ENCODE assay signal across 24 cellular contexts in the genomic region with DNA sequence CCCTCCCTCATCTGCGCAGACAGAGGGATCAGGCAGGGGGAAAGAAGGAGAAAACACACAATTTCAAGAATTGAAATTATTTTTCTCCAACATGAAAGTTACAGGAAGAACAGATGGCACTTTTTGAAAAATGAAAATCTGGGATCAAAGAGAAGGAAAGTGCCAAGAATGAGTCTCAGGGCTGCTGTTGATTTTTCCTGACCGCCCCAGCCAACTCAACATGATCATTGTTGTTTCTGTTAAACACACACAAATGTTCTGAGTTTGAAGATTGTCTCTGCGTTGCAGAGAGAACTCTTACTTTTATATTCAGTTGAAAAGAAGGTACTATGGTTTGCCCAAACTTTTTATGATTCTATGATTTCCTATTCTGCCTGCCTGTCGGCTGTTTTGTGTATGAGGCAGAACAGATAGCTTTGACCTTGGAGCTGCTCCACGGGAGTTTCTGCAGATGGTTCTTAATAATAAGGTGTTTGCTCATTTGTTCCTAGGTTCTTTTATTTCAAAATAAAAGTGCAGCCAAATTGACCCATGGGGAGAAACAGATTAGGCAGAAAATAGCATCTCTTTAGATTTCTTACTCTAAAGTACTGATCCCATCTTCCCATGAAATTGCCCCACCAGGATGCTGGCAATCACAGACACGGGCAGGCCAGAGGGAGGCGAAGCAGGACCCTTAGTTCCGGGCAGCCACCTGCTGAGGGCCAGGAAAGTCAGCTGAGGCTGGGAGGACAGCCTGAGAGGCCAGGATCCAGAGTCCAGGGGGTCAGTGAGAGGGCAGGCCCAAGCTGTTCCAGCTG.
DNase-seq lines count a peak whose midpoint lies in the region; ATAC-seq and TF ChIP-seq lines count a peak whose summit lies in the region.
"Had no signal": no experiment of that assay in that cellular context is flagged by ENCODE, and none has a peak within 500 bp of the region (broad histone marks: within the 10 kb centered on the region; RNA-seq: fewer than 3 reads in every experiment).

No MANE protein-coding gene starts in this region.

- WGBS in endodermal cell (ENCODE audit: insufficient coverage in 1 of 2, insufficient read length in 1 of 2), 2 experiments = 88 to 93% methylated on average over 8 of the region's 8 CpGs
- 33 to 49% methylated on average over 7 to 8 of the region's 8 CpGs for WGBS in testis, 2 donors

- H3K27me3 Mint-ChIP-seq in activated CD8-positive, alpha-beta memory T cell treated with anti-CD3 and anti-CD28 coated beads, Interleukin-2, amount 10 ng/mL, durations not matched to agents 7 days and 5 days = peaks cover 17% of the 10 kb centered on the region
- H3K27me3 Mint-ChIP-seq in endodermal cell (ENCODE audit: insufficient read depth) (peaks cover 4% of the 10 kb centered on the region), nephron progenitor cell (ENCODE audit: low read depth, poor library complexity) (peaks cover 10% of the 10 kb centered on the region)
- H3K27me3 Mint-ChIP-seq in naive thymus-derived CD4-positive, alpha-beta T cell = peaks cover 0 to 9% (median 6%) of the 10 kb centered on the region in 5 donors

- H3K4me1 ChIP-seq in endodermal cell (ENCODE audit: control insufficient read depth, insufficient read depth, low read length) = no peaks in the 10 kb centered on the region
- H3K4me1 ChIP-seq in testis = peaks cover 10% of the 10 kb centered on the region
- H3K4me1 ChIP-seq in naive thymus-derived CD4-positive, alpha-beta T cell (ENCODE audit: control insufficient read depth in 2 of 2, insufficient read depth in 2 of 2, low read length in 2 of 2) = no peaks in the 10 kb centered on the region
- H3K4me1 ChIP-seq: upper lobe of right lung had no signal

- no peak for TF ChIP-seq POLR2A in testis (IDR thresholded peaks at IDR 0.05)

- H3K27me3 ChIP-seq in endodermal cell (ENCODE audit: control insufficient read depth, insufficient read depth, low read length, poor library complexity, severe bottlenecking) (no peaks in the 10 kb centered on the region), testis (no peaks in the 10 kb centered on the region)
- H3K27me3 ChIP-seq in naive thymus-derived CD4-positive, alpha-beta T cell (ENCODE audit: control insufficient read depth in 2 of 2, insufficient read depth in 2 of 2, low read length in 2 of 2) = no peaks in the 10 kb centered on the region
- H3K27me3 ChIP-seq: upper lobe of right lung had no signal

- H3K27ac Mint-ChIP-seq in activated CD8-positive, alpha-beta memory T cell treated with anti-CD3 and anti-CD28 coated beads, Interleukin-2, amount 10 ng/mL, durations not matched to agents 7 days and 5 days = no peak overlapping the region
- H3K27ac Mint-ChIP-seq in endodermal cell (no peak overlapping the region), nephron progenitor cell (peak overlapping the region; percentile 73)
- H3K27ac Mint-ChIP-seq in naive thymus-derived CD4-positive, alpha-beta T cell = no peak overlapping the region
- H3K27ac Mint-ChIP-seq: activated CD4-positive, alpha-beta T cell treated with anti-CD3 and anti-CD28 coated beads, Interleukin-2, amount 10 ng/mL, durations not matched to agents 24 days and 14 days; activated T-helper 1 cell treated with anti-CD3 and anti-CD28 coated beads, Interleukin-12 subunit alpha, Interleukin-12 subunit beta, Interleukin-2, Interleukin-4 antibody, amounts not matched to agents 30 ng/mL and 10 ng/mL and 1 ng/mL, durations not matched to agents 14 hours and 24 hours and 36 hours; CD4-positive, alpha-beta T cell; naive B cell; T-helper 1 cell treated with Interleukin-12 subunit alpha and Interleukin-12 subunit beta and Interleukin-4 antibody, amounts not matched to agents 30 μg/mL and 1 μg/mL, for 36 hours had no signal

- H3K4me1 Mint-ChIP-seq in activated CD8-positive, alpha-beta memory T cell treated with anti-CD3 and anti-CD28 coated beads, Interleukin-2, amount 10 ng/mL, durations not matched to agents 7 days and 5 days = no peaks in the 10 kb centered on the region
- H3K4me1 Mint-ChIP-seq in endodermal cell (no peaks in the 10 kb centered on the region), nephron progenitor cell (peaks cover 79% of the 10 kb centered on the region)
- peaks cover 0 to 7% (median 0%) of the 10 kb centered on the region in 7 donors for H3K4me1 Mint-ChIP-seq in naive thymus-derived CD4-positive, alpha-beta T cell
- H3K4me1 Mint-ChIP-seq: activated CD4-positive, alpha-beta T cell treated with anti-CD3 and anti-CD28 coated beads, Interleukin-2, amount 10 ng/mL, durations not matched to agents 24 days and 14 days; naive B cell had no signal

- H3K9me3 ChIP-seq in endodermal cell (ENCODE audit: control insufficient read depth, low read length) = no peaks in the 10 kb centered on the region
- H3K9me3 ChIP-seq in testis = no peaks in the 10 kb centered on the region
- no peaks in the 10 kb centered on the region for H3K9me3 ChIP-seq in naive thymus-derived CD4-positive, alpha-beta T cell (ENCODE audit: control insufficient read depth in 2 of 3, low read length in 3 of 3)
- H3K9me3 ChIP-seq: upper lobe of right lung had no signal

- no peak for ATAC-seq in activated CD8-positive, alpha-beta memory T cell treated with anti-CD3 and anti-CD28 coated beads, Interleukin-2, amount 10 ng/mL, durations not matched to agents 7 days and 5 days
- ATAC-seq in HG03280 (IDR thresholded peaks at IDR 0.05; ENCODE audit: unreplicated experiment) = no peak
- ATAC-seq in naive thymus-derived CD4-positive, alpha-beta T cell = no peak
- ATAC-seq: upper lobe of right lung had no signal

- POLR2A ChIA-PET in naive thymus-derived CD4-positive, alpha-beta T cell (lab: Charles Lee) = no interaction called here

- no peaks in the 10 kb centered on the region for H3K9me3 Mint-ChIP-seq in activated CD8-positive, alpha-beta memory T cell treated with anti-CD3 and anti-CD28 coated beads, Interleukin-2, amount 10 ng/mL, durations not matched to agents 7 days and 5 days (ENCODE audit: low read depth)
- no peaks in the 10 kb centered on the region for H3K9me3 Mint-ChIP-seq in endodermal cell
- H3K9me3 Mint-ChIP-seq in nephron progenitor cell = peaks cover 19% of the 10 kb centered on the region
- peaks cover 0 to 1% (median 0%) of the 10 kb centered on the region in 11 donors for H3K9me3 Mint-ChIP-seq in naive thymus-derived CD4-positive, alpha-beta T cell
- H3K9me3 Mint-ChIP-seq: activated CD4-positive, alpha-beta T cell treated with anti-CD3 and anti-CD28 coated beads, Interleukin-2, amount 10 ng/mL, durations not matched to agents 24 days and 14 days; activated T-helper 1 cell treated with anti-CD3 and anti-CD28 coated beads, Interleukin-12 subunit alpha, Interleukin-12 subunit beta, Interleukin-2, Interleukin-4 antibody, amounts not matched to agents 30 ng/mL and 10 ng/mL and 1 ng/mL, durations not matched to agents 14 hours and 24 hours and 36 hours; CD4-positive, alpha-beta T cell; naive B cell; T-helper 1 cell treated with Interleukin-12 subunit alpha and Interleukin-12 subunit beta and Interleukin-4 antibody, amounts not matched to agents 30 μg/mL and 1 μg/mL, for 36 hours had no signal

- no peaks in the 10 kb centered on the region for H3K36me3 ChIP-seq in endodermal cell (ENCODE audit: control insufficient read depth, insufficient read depth, low read length)
- H3K36me3 ChIP-seq in testis (ENCODE audit: low read depth, missing control alignments) = no peaks in the 10 kb centered on the region
- no peaks in the 10 kb centered on the region for H3K36me3 ChIP-seq in naive thymus-derived CD4-positive, alpha-beta T cell (ENCODE audit: control insufficient read depth in 2 of 3, insufficient read depth in 3 of 3, low read length in 3 of 3)
- H3K36me3 ChIP-seq: upper lobe of right lung had no signal

- H3K27ac ChIP-seq in endodermal cell (ENCODE audit: low read depth, low read length) (no peak overlapping the region), testis (no peak overlapping the region)
- no peak overlapping the region for H3K27ac ChIP-seq in naive thymus-derived CD4-positive, alpha-beta T cell (ENCODE audit: low read depth, low read length)
- H3K27ac ChIP-seq: upper lobe of right lung had no signal

- CTCF ChIA-PET in activated CD8-positive, alpha-beta memory T cell treated with anti-CD3 and anti-CD28 coated beads, Interleukin-2, amount 10 ng/mL, durations not matched to agents 7 days and 5 days (lab: Charles Lee) = no interaction called here
- CTCF ChIA-PET in naive thymus-derived CD4-positive, alpha-beta T cell (lab: Charles Lee) = interaction anchor here (0.9 kb wide), 1 partner anchor 24 kb away, joined by 3 read pairs; no protein-coding TSS in a partner anchor

- no peak overlapping the region for H3K9ac ChIP-seq in endodermal cell (ENCODE audit: extremely low read depth, low read length, poor library complexity, severe bottlenecking)

- H3K4me3 ChIP-seq in endodermal cell (ENCODE audit: low read length) = no peak overlapping the region
- H3K4me3 ChIP-seq in testis = no peak overlapping the region
- no peak overlapping the region for H3K4me3 ChIP-seq in naive thymus-derived CD4-positive, alpha-beta T cell (ENCODE audit: low read length)
- H3K4me3 ChIP-seq: skin epidermis, upper lobe of right lung had no signal

- DNase-seq in activated CD8-positive, alpha-beta memory T cell treated with anti-CD3 and anti-CD28 coated beads for 24 hours = peak; percentile 21
- no peak for DNase-seq in activated CD8-positive, alpha-beta memory T cell treated with anti-CD3 and anti-CD28 coated beads, Interleukin-2, amount 10 ng/mL, durations not matched to agents 7 days and 5 days
- DNase-seq in endodermal cell (peak; percentile 22), nephron progenitor cell (peak; percentile 15), testis (peak; percentile 51), NCI-H774 (lab: John Stamatoyannopoulos, UW) (no peak)
- no peak for DNase-seq in naive thymus-derived CD4-positive, alpha-beta T cell
- DNase-seq: 8988T; activated CD4-positive, alpha-beta T cell treated with anti-CD3 and anti-CD28 coated beads, Interleukin-2, amount 10 ng/mL, durations not matched to agents 24 days and 14 days; activated naive CD4-positive, alpha-beta T cell treated with anti-CD3 and anti-CD28 coated beads, Interleukin-2, amount 50 U/mL, for 16 hours; caudate nucleus; CD4-positive, alpha-beta T cell; EL; HCEC 1CT; IMR-90; naive B cell; NCI-H1105 treated with DMSO at 0.1 percent for 48 hours; NCI-H2081 treated with DMSO at 0.1 percent for 48 hours; NCI-H510A treated with DMSO at 0.1 percent for 48 hours; upper lobe of right lung had no signal

- no peak overlapping the region for H3K4me3 Mint-ChIP-seq in activated CD8-positive, alpha-beta memory T cell treated with anti-CD3 and anti-CD28 coated beads, Interleukin-2, amount 10 ng/mL, durations not matched to agents 7 days and 5 days
- H3K4me3 Mint-ChIP-seq in endodermal cell (no peak overlapping the region), nephron progenitor cell (no peak overlapping the region)
- H3K4me3 Mint-ChIP-seq in naive thymus-derived CD4-positive, alpha-beta T cell = no peak overlapping the region
- H3K4me3 Mint-ChIP-seq: activated CD4-positive, alpha-beta T cell treated with anti-CD3 and anti-CD28 coated beads, Interleukin-2, amount 10 ng/mL, durations not matched to agents 24 days and 14 days; activated T-helper 1 cell treated with anti-CD3 and anti-CD28 coated beads, Interleukin-12 subunit alpha, Interleukin-12 subunit beta, Interleukin-2, Interleukin-4 antibody, amounts not matched to agents 30 ng/mL and 10 ng/mL and 1 ng/mL, durations not matched to agents 14 hours and 24 hours and 36 hours; CD4-positive, alpha-beta T cell; naive B cell; T-helper 1 cell treated with Interleukin-12 subunit alpha and Interleukin-12 subunit beta and Interleukin-4 antibody, amounts not matched to agents 30 μg/mL and 1 μg/mL, for 36 hours had no signal

- TF ChIP-seq CTCF in endodermal cell (conservative IDR thresholded peaks at IDR 0.05) (no peak), nephron progenitor cell (IDR thresholded peaks at IDR 0.05) (no peak), testis (IDR thresholded peaks at IDR 0.05) (no peak)

- H3K36me3 Mint-ChIP-seq in activated CD8-positive, alpha-beta memory T cell treated with anti-CD3 and anti-CD28 coated beads, Interleukin-2, amount 10 ng/mL, durations not matched to agents 7 days and 5 days = no peaks in the 10 kb centered on the region
- no peaks in the 10 kb centered on the region for H3K36me3 Mint-ChIP-seq in endodermal cell (ENCODE audit: low read depth)
- no peaks in the 10 kb centered on the region for H3K36me3 Mint-ChIP-seq in nephron progenitor cell (ENCODE audit: low read depth)
- no peaks in the 10 kb centered on the region for H3K36me3 Mint-ChIP-seq in naive thymus-derived CD4-positive, alpha-beta T cell
- H3K36me3 Mint-ChIP-seq: naive B cell had no signal

- intact Hi-C loops in testis (cut with DNase I; ENCODE audit: low total_unique reads) = no loop called here
- intact Hi-C loops in naive thymus-derived CD4-positive, alpha-beta T cell (cut with micrococcal nuclease) = no loop called here

Comparison
In these comparisons a context has a peak if more than half of its experiments do, and no peak if none do; other contexts are left out.
1. DNase-seq: peak in activated CD8-positive, alpha-beta memory T cell treated with anti-CD3 and anti-CD28 coated beads for 24 hours (single experiment), endodermal cell (single experiment), nephron progenitor cell (single experiment) and testis (single experiment); none in activated CD8-positive, alpha-beta memory T cell treated with anti-CD3 and anti-CD28 coated beads, Interleukin-2, amount 10 ng/mL, durations not matched to agents 7 days and 5 days (single experiment), naive thymus-derived CD4-positive, alpha-beta T cell (0 of 9) and NCI-H774 (single experiment).